In the genomic region with DNA sequence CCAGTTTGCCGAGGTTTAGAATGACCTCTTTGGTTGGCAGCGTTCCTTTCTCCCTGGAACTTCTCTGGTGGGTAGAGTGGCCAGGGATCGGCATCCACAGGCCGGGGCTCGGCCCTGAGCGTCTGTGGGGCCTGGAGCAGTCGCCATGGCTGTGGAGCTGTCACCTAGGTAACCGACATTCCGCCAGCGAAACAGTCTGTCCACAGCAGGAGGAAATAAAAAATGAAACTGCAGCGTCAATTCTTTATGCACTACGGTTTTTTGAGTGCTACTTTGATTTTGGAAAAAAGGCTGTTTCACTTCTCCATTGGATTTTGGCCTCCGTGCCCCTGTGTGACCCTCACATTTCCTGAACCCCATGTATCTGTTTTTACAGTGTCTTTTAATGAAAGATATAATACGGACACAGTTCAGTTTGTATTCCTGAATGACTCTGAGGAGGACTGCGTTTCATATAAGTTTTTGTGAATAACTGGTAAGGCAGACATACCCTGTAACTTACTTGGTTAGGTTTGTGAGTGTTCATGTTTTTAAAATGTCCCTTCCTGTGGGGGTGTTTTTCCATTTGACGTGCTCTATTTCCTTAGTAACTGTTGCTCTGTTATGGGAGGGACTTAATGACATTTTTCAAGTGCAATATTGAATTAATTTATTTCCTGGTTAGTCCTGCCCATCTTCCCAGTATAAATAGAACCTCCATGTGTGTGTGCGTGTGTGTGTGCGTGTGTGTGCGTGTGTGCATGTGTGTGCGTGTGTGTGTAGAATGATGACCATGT, we compare ENCODE assay signal across 8 cellular contexts.
DNase-seq lines count a peak whose midpoint lies in the region; ATAC-seq and TF ChIP-seq lines count a peak whose summit lies in the region.

No MANE protein-coding gene starts in this region.

- no peaks in the 10 kb centered on the region for H3K36me3 ChIP-seq in esophagus squamous epithelium
- H3K36me3 ChIP-seq in naive thymus-derived CD4-positive, alpha-beta T cell (ENCODE audit: control insufficient read depth in 2 of 3, insufficient read depth in 3 of 3, low read length in 3 of 3), result no peaks in the 10 kb centered on the region
- no peaks in the 10 kb centered on the region for H3K36me3 ChIP-seq in vagina

- no peaks in the 10 kb centered on the region for H3K27me3 ChIP-seq in esophagus squamous epithelium
- no peaks in the 10 kb centered on the region for H3K27me3 ChIP-seq in naive thymus-derived CD4-positive, alpha-beta T cell (ENCODE audit: control insufficient read depth in 2 of 2, insufficient read depth in 2 of 2, low read length in 2 of 2)
- no peaks in the 10 kb centered on the region for H3K27me3 ChIP-seq in vagina

- H3K27ac ChIP-seq in esophagus squamous epithelium (peak overlapping the region; percentile 56 to 87 (median 80)), vagina (peak overlapping the region; percentile 71)
- peak overlapping the region; percentile 93 for H3K27ac ChIP-seq in naive thymus-derived CD4-positive, alpha-beta T cell (ENCODE audit: low read depth, low read length)

- intact Hi-C loops in activated CD8-positive, alpha-beta T cell treated with anti-CD3 and anti-CD28 coated beads for 36 hours (cut with micrococcal nuclease), result no loop called here
- intact Hi-C loops in esophagus squamous epithelium (cut with DNase I), result no loop called here
- intact Hi-C loops in naive thymus-derived CD4-positive, alpha-beta T cell (cut with micrococcal nuclease), result loop anchor here (1.0 to 5.0 kb wide), 11 partner anchors 8 to 344 kb away; partner anchors contain the start of genes FAM210A (in 1 of the 2) and RNMT (in 1 of the 2)
- intact Hi-C loops in vagina (cut with DNase I), result loop anchor here (10.0 kb wide), 1 partner anchor 157 kb away; no protein-coding TSS in a partner anchor

- peak; percentile 46 for DNase-seq in GM04504 (ENCODE audit: low read depth)
- DNase-seq in activated CD8-positive, alpha-beta T cell treated with anti-CD3 and anti-CD28 coated beads for 36 hours, result peak; percentile 48
- peak; percentile 6 for DNase-seq in esophagus squamous epithelium (lab: John Stamatoyannopoulos, UW)
- peak in 7 of 9 donors; percentile 62 to 87 (median 79) for DNase-seq in naive thymus-derived CD4-positive, alpha-beta T cell
- peak in 1 of 2 donors; percentile 86 for DNase-seq in vagina (ENCODE audit: extremely low spot score in 2 of 2)
- no peak for DNase-seq in SW480 (ENCODE audit: low spot score)
- DNase-seq in activated gamma-delta T cell treated with Interleukin-2 at 50 U/mL for 16 hours, result no peak

- peaks cover 4% of the 10 kb centered on the region for H3K36me3 Mint-ChIP-seq in activated CD8-positive, alpha-beta T cell treated with anti-CD3 and anti-CD28 coated beads for 36 hours (ENCODE audit: low read depth)
- peaks cover 0 to 5% (median 0%) of the 10 kb centered on the region in 5 donors for H3K36me3 Mint-ChIP-seq in naive thymus-derived CD4-positive, alpha-beta T cell

- H3K4me1 ChIP-seq in esophagus squamous epithelium, result peaks cover 0 to 53% (median 21%) of the 10 kb centered on the region in 3 donors
- peaks cover 18 to 52% of the 10 kb centered on the region in 2 donors for H3K4me1 ChIP-seq in naive thymus-derived CD4-positive, alpha-beta T cell (ENCODE audit: control insufficient read depth in 2 of 2, insufficient read depth in 2 of 2, low read length in 2 of 2)
- H3K4me1 ChIP-seq in vagina, result peaks cover 42% of the 10 kb centered on the region

- H3K4me3 ChIP-seq in esophagus squamous epithelium (peak overlapping the region in 3 of 4 donors; percentile 31 to 58 (median 37)), vagina (peak overlapping the region; percentile 27 to 32)
- H3K4me3 ChIP-seq in naive thymus-derived CD4-positive, alpha-beta T cell (ENCODE audit: low read length), result peak overlapping the region; percentile 57

- 7 to 16% methylated on average over 13 to 19 of the region's 20 CpGs for WGBS in esophagus squamous epithelium, 2 donors

- peak overlapping the region; percentile 99 for H3K27ac Mint-ChIP-seq in activated CD8-positive, alpha-beta T cell treated with anti-CD3 and anti-CD28 coated beads for 36 hours
- H3K27ac Mint-ChIP-seq in naive thymus-derived CD4-positive, alpha-beta T cell, result peak overlapping the region; percentile 97 to 100 (median 99)

- peaks cover 1% of the 10 kb centered on the region for H3K9me3 Mint-ChIP-seq in activated CD8-positive, alpha-beta T cell treated with anti-CD3 and anti-CD28 coated beads for 36 hours
- H3K9me3 Mint-ChIP-seq in naive thymus-derived CD4-positive, alpha-beta T cell, result peaks cover 0 to 2% (median 0%) of the 10 kb centered on the region in 11 donors

- H3K27me3 Mint-ChIP-seq in activated CD8-positive, alpha-beta T cell treated with anti-CD3 and anti-CD28 coated beads for 36 hours, result no peaks in the 10 kb centered on the region
- no peaks in the 10 kb centered on the region for H3K27me3 Mint-ChIP-seq in naive thymus-derived CD4-positive, alpha-beta T cell

- TF ChIP-seq POLR2A in esophagus squamous epithelium (IDR thresholded peaks at IDR 0.05), result no peak
- no peak for TF ChIP-seq POLR2A in vagina (IDR thresholded peaks at IDR 0.05)

- H3K9me3 ChIP-seq in esophagus squamous epithelium, result no peaks in the 10 kb centered on the region
- H3K9me3 ChIP-seq in naive thymus-derived CD4-positive, alpha-beta T cell (ENCODE audit: control insufficient read depth in 2 of 3, low read length in 3 of 3), result no peaks in the 10 kb centered on the region
- H3K9me3 ChIP-seq in vagina, result no peaks in the 10 kb centered on the region

- ATAC-seq in HG03135 (IDR thresholded peaks at IDR 0.05; ENCODE audit: unreplicated experiment), result peak; percentile 74
- ATAC-seq in activated CD8-positive, alpha-beta T cell treated with anti-CD3 and anti-CD28 coated beads for 36 hours, result peak; percentile 75
- ATAC-seq in naive thymus-derived CD4-positive, alpha-beta T cell, result peak; percentile 81

- H3K4me3 Mint-ChIP-seq in activated CD8-positive, alpha-beta T cell treated with anti-CD3 and anti-CD28 coated beads for 36 hours, result peak overlapping the region; percentile 77
- peak overlapping the region; percentile 83 to 94 (median 92) for H3K4me3 Mint-ChIP-seq in naive thymus-derived CD4-positive, alpha-beta T cell

- POLR2A ChIA-PET in activated CD8-positive, alpha-beta T cell treated with anti-CD3 and anti-CD28 coated beads for 36 hours (lab: Charles Lee), result interaction anchor here (1.0 kb wide), 1 partner anchor 106 kb away, joined by 4 read pairs; no protein-coding TSS in a partner anchor
- POLR2A ChIA-PET in naive thymus-derived CD4-positive, alpha-beta T cell (lab: Charles Lee), result interaction anchor here (0.7 to 2.0 kb wide), 9 partner anchors 8 to 163 kb away, joined by 3 to 7 read pairs (median 4); partner anchors contain the start of gene LDLRAD4

- peaks cover 71% of the 10 kb centered on the region for H3K4me1 Mint-ChIP-seq in activated CD8-positive, alpha-beta T cell treated with anti-CD3 and anti-CD28 coated beads for 36 hours (ENCODE audit: low read depth)
- peaks cover 40 to 82% (median 78%) of the 10 kb centered on the region in 7 donors for H3K4me1 Mint-ChIP-seq in naive thymus-derived CD4-positive, alpha-beta T cell

- CTCF ChIA-PET in activated CD8-positive, alpha-beta T cell treated with anti-CD3 and anti-CD28 coated beads for 36 hours (lab: Charles Lee), result interaction anchor here (1.0 to 1.3 kb wide), 2 partner anchors 57 to 74 kb away, joined by 3 read pairs; no protein-coding TSS in a partner anchor
- CTCF ChIA-PET in naive thymus-derived CD4-positive, alpha-beta T cell (lab: Charles Lee), result interaction anchor here (1.9 kb wide), 1 partner anchor 166 kb away, joined by 6 read pairs; no protein-coding TSS in a partner anchor

- no peak for TF ChIP-seq CTCF in activated CD8-positive, alpha-beta T cell treated with anti-CD3 and anti-CD28 coated beads for 36 hours (IDR thresholded peaks at IDR 0.05)
- TF ChIP-seq CTCF in esophagus squamous epithelium (IDR thresholded peaks at IDR 0.05) (no peak), vagina (IDR thresholded peaks at IDR 0.05) (no peak)

Comparison
In these comparisons a context has a peak if more than half of its experiments do, and no peak if none do; other contexts are left out.
1. DNase-seq: peak in GM04504 (single experiment), activated CD8-positive, alpha-beta T cell treated with anti-CD3 and anti-CD28 coated beads for 36 hours (single experiment), esophagus squamous epithelium (single experiment) and naive thymus-derived CD4-positive, alpha-beta T cell (7 of 9); none in SW480 (single experiment) and activated gamma-delta T cell treated with Interleukin-2 at 50 U/mL for 16 hours (single experiment).
2. intact Hi-C loops: an anchor here in naive thymus-derived CD4-positive, alpha-beta T cell (1.0 to 5.0 kb wide) and vagina (10.0 kb wide); none called in activated CD8-positive, alpha-beta T cell treated with anti-CD3 and anti-CD28 coated beads for 36 hours and esophagus squamous epithelium.
3. Peak in every context shown above with its lines, with median percentiles within 50 percentile points of each other: ATAC-seq, H3K27ac ChIP-seq and H3K4me3 ChIP-seq.